10 cellular contexts compared by ENCODE assay signal in the genomic region with DNA sequence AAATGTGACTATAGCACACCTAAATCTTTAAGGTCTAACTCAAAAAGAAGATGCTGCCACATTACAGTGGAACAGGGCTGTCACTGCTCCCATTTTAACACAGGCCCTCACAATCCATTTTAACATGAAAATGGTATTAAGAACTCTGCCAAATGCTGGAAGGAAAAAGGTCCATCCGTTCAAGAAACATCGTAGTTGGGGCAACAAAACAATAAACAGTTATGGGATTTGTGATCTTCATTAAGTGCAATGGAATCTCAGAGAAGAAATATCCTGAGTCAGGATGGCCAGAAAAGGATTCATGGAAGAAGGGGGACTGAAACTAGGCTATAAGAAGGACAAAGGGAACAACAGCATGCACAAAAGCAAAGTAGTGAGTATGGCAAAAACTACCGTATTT. TPM values are rescaled to one million over a fixed set of nuclear protein-coding genes. Genes with fewer than 3 reads are reported as not detected.
A peak's percentile ranks its signal among the peaks of the same experiment; 100 is the strongest.
DNase-seq lines count a peak whose midpoint lies in the region; ATAC-seq and TF ChIP-seq lines count a peak whose summit lies in the region.
"Had no signal": no experiment of that assay in that cellular context is flagged by ENCODE, and none has a peak within 500 bp of the region (broad histone marks: within the 10 kb centered on the region; RNA-seq: fewer than 3 reads in every experiment).

No MANE protein-coding gene starts in this region.

- TF ChIP-seq POLR2A in breast epithelium (IDR thresholded peaks at IDR 0.05) (no peak), uterus (IDR thresholded peaks at IDR 0.05) (no peak)

- peak overlapping the region; percentile 13 for H3K27ac Mint-ChIP-seq in stimulated activated naive CD8-positive, alpha-beta T cell treated with anti-CD3 and anti-CD28 coated beads, Interleukin-15, Interleukin-2, amounts not matched to agents 100 ng/mL and 50 ng/mL, for 24 hours
- no peak overlapping the region for H3K27ac Mint-ChIP-seq in stimulated activated naive CD8-positive, alpha-beta T cell treated with anti-CD3 and anti-CD28 coated beads, Interleukin-15, amount 100 ng/mL, for 72 hours
- peak overlapping the region; percentile 87 for H3K27ac Mint-ChIP-seq in memory B cell

- H3K27me3 Mint-ChIP-seq in stimulated activated naive CD8-positive, alpha-beta T cell treated with anti-CD3 and anti-CD28 coated beads, Interleukin-15, Interleukin-2, amounts not matched to agents 100 ng/mL and 50 ng/mL, for 24 hours: no peaks in the 10 kb centered on the region
- H3K27me3 Mint-ChIP-seq in stimulated activated naive CD8-positive, alpha-beta T cell treated with anti-CD3 and anti-CD28 coated beads, Interleukin-15, amount 100 ng/mL, for 72 hours: no peaks in the 10 kb centered on the region
- H3K27me3 Mint-ChIP-seq in memory B cell: no peaks in the 10 kb centered on the region

- H3K9me3 ChIP-seq in breast epithelium: no peaks in the 10 kb centered on the region
- no peaks in the 10 kb centered on the region for H3K9me3 ChIP-seq in uterus

- no peaks in the 10 kb centered on the region for H3K4me1 ChIP-seq in breast epithelium
- peaks cover 4 to 6% of the 10 kb centered on the region in 2 donors for H3K4me1 ChIP-seq in uterus

- H3K27ac ChIP-seq in breast epithelium: peak overlapping the region; percentile 63 to 67
- peak overlapping the region; percentile 23 to 44 for H3K27ac ChIP-seq in uterus

- no peak for DNase-seq in stimulated activated naive CD8-positive, alpha-beta T cell treated with anti-CD3 and anti-CD28 coated beads, Interleukin-15, amount 100 ng/mL, for 72 hours
- DNase-seq in breast epithelium (ENCODE audit: low spot score in 2 of 2) (no peak), memory B cell (ENCODE audit: low spot score in 2 of 2) (no peak), uterus (no peak), nucleus accumbens (lab: John Stamatoyannopoulos, UW) (no peak)
- DNase-seq: amygdala, T-helper 9 cell had no signal

- intact Hi-C loops in breast epithelium (cut with DNase I; ENCODE audit: low total_unique reads): no loop called here
- intact Hi-C loops in uterus (cut with DNase I; ENCODE audit: low total_unique reads): no loop called here

- H3K36me3 Mint-ChIP-seq in stimulated activated naive CD8-positive, alpha-beta T cell treated with anti-CD3 and anti-CD28 coated beads, Interleukin-15, Interleukin-2, amounts not matched to agents 100 ng/mL and 50 ng/mL, for 24 hours (ENCODE audit: low read depth): peaks cover 40% of the 10 kb centered on the region
- H3K36me3 Mint-ChIP-seq in memory B cell: peaks cover 9% of the 10 kb centered on the region

- no peaks in the 10 kb centered on the region for H3K36me3 ChIP-seq in breast epithelium
- H3K36me3 ChIP-seq in uterus: no peaks in the 10 kb centered on the region

- ATAC-seq in stimulated activated naive CD8-positive, alpha-beta T cell treated with anti-CD3 and anti-CD28 coated beads, Interleukin-15, amount 100 ng/mL, for 72 hours: no peak
- ATAC-seq in memory B cell (ENCODE audit: low read depth): no peak
- ATAC-seq in activated CD4-positive, CD25-positive, alpha-beta regulatory T cell treated with anti-CD3 and anti-CD28 coated beads, Interleukin-2, amount 50 U/mL, for 24 hours: no peak
- ATAC-seq in HG03442 (IDR thresholded peaks at IDR 0.05; ENCODE audit: unreplicated experiment): no peak

- H3K4me3 Mint-ChIP-seq in stimulated activated naive CD8-positive, alpha-beta T cell treated with anti-CD3 and anti-CD28 coated beads, Interleukin-15, Interleukin-2, amounts not matched to agents 100 ng/mL and 50 ng/mL, for 24 hours: no peak overlapping the region
- H3K4me3 Mint-ChIP-seq in stimulated activated naive CD8-positive, alpha-beta T cell treated with anti-CD3 and anti-CD28 coated beads, Interleukin-15, amount 100 ng/mL, for 72 hours: peak overlapping the region in 1 of 2 donors; percentile 24
- peak overlapping the region; percentile 1 for H3K4me3 Mint-ChIP-seq in memory B cell

- peaks cover 73% of the 10 kb centered on the region for H3K4me1 Mint-ChIP-seq in stimulated activated naive CD8-positive, alpha-beta T cell treated with anti-CD3 and anti-CD28 coated beads, Interleukin-15, Interleukin-2, amounts not matched to agents 100 ng/mL and 50 ng/mL, for 24 hours (ENCODE audit: low read depth)
- H3K4me1 Mint-ChIP-seq in stimulated activated naive CD8-positive, alpha-beta T cell treated with anti-CD3 and anti-CD28 coated beads, Interleukin-15, amount 100 ng/mL, for 72 hours: peaks cover 76% of the 10 kb centered on the region
- H3K4me1 Mint-ChIP-seq in memory B cell: peaks cover 44% of the 10 kb centered on the region

- H3K27me3 ChIP-seq in breast epithelium (no peaks in the 10 kb centered on the region), uterus (no peaks in the 10 kb centered on the region)

- TF ChIP-seq CTCF in breast epithelium (IDR thresholded peaks at IDR 0.05) (no peak), uterus (IDR thresholded peaks at IDR 0.05) (no peak)

- H3K9me3 Mint-ChIP-seq in stimulated activated naive CD8-positive, alpha-beta T cell treated with anti-CD3 and anti-CD28 coated beads, Interleukin-15, Interleukin-2, amounts not matched to agents 100 ng/mL and 50 ng/mL, for 24 hours: no peaks in the 10 kb centered on the region
- H3K9me3 Mint-ChIP-seq in stimulated activated naive CD8-positive, alpha-beta T cell treated with anti-CD3 and anti-CD28 coated beads, Interleukin-15, amount 100 ng/mL, for 72 hours: no peaks in the 10 kb centered on the region
- H3K9me3 Mint-ChIP-seq in memory B cell: peaks cover 2% of the 10 kb centered on the region

- no peak overlapping the region for H3K4me3 ChIP-seq in breast epithelium
- H3K4me3 ChIP-seq in uterus: no peak overlapping the region

RNA-seq across cellular contexts. Expression of a gene that starts 6.6 kb away (rescaled TPM):
- total RNA-seq in breast epithelium: 100 to 1,000 TPM in 2 of 3 donors, 10 to 100 TPM in 1; 92.8 to 147 (median 111) TPM
- 100 to 1,000 TPM in 2 of 4 donors, 10 to 100 TPM in 2; 55.6 to 281 (median 102) TPM for total RNA-seq in uterus

Comparison
In these comparisons a context has a peak if more than half of its experiments do, and no peak if none do; other contexts are left out.
1. H3K27ac Mint-ChIP-seq: peak in stimulated activated naive CD8-positive, alpha-beta T cell treated with anti-CD3 and anti-CD28 coated beads, Interleukin-15, Interleukin-2, amounts not matched to agents 100 ng/mL and 50 ng/mL, for 24 hours (single experiment) and memory B cell (single experiment); none in stimulated activated naive CD8-positive, alpha-beta T cell treated with anti-CD3 and anti-CD28 coated beads, Interleukin-15, amount 100 ng/mL, for 72 hours (0 of 2).